ENCODE assay signal across 1 cellular context in the genomic region with DNA sequence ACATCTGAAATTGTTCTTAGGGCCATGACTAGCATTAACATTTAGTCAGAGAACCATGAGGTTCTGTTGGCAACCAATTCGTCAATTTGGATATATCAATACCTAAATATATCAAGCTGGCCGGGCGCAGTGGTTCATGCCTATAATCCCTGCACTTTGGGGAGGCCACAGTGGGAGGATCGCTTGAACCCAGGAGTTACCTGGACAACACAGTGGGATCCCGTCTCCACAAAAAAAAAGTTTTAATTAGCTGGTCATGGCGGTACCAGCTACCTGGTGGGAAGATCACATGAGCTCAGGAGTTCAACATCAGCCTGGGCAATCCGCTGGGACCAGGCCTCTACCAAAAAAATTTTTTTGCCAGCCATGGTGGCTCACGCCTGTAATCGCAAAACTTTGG.
TF ChIP-seq lines count a peak whose summit lies in the region.

No MANE protein-coding gene starts in this region.

TF ChIP-seq in K562, 482 proteins besides CTCF, POLR2A, EP300 and RAD21:
- TF ChIP-seq, protein P1, sequence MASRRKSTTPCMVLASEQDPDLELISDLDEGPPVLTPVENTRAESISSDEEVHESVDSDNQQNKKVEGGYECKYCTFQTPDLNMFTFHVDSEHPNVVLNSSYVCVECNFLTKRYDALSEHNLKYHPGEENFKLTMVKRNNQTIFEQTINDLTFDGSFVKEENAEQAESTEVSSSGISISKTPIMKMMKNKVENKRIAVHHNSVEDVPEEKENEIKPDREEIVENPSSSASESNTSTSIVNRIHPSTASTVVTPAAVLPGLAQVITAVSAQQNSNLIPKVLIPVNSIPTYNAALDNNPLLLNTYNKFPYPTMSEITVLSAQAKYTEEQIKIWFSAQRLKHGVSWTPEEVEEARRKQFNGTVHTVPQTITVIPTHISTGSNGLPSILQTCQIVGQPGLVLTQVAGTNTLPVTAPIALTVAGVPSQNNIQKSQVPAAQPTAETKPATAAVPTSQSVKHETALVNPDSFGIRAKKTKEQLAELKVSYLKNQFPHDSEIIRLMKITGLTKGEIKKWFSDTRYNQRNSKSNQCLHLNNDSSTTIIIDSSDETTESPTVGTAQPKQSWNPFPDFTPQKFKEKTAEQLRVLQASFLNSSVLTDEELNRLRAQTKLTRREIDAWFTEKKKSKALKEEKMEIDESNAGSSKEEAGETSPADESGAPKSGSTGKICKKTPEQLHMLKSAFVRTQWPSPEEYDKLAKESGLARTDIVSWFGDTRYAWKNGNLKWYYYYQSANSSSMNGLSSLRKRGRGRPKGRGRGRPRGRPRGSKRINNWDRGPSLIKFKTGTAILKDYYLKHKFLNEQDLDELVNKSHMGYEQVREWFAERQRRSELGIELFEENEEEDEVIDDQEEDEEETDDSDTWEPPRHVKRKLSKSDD (conservative IDR thresholded peaks at IDR 0.05; ENCODE audit: low read length), result no peak
- TF ChIP-seq SRSF9 (IDR thresholded peaks at IDR 0.05; ENCODE audit: borderline replicate concordance, low read depth, low read length) (no peak), OTX1 (CRISPR knock-in tag; IDR thresholded peaks at IDR 0.05) (no peak), HEY1 (CRISPR knock-in tag; IDR thresholded peaks at IDR 0.05; ENCODE audit: borderline replicate concordance) (no peak), PYGO2 (tag; IDR thresholded peaks at IDR 0.05) (no peak), MYBL2 (IDR thresholded peaks at IDR 0.05; ENCODE audit: low read depth) (no peak), MYBL2 (CRISPR knock-in tag; IDR thresholded peaks at IDR 0.05; ENCODE audit: borderline replicate concordance) (no peak), U2AF1 (optimal IDR thresholded peaks at IDR 0.05; ENCODE audit: low read depth, low read length) (no peak), SRF (CRISPR knock-in tag; IDR thresholded peaks at IDR 0.05) (no peak), HIVEP1 (CRISPR knock-in tag; IDR thresholded peaks at IDR 0.05) (no peak)
- TF ChIP-seq, protein P2, sequence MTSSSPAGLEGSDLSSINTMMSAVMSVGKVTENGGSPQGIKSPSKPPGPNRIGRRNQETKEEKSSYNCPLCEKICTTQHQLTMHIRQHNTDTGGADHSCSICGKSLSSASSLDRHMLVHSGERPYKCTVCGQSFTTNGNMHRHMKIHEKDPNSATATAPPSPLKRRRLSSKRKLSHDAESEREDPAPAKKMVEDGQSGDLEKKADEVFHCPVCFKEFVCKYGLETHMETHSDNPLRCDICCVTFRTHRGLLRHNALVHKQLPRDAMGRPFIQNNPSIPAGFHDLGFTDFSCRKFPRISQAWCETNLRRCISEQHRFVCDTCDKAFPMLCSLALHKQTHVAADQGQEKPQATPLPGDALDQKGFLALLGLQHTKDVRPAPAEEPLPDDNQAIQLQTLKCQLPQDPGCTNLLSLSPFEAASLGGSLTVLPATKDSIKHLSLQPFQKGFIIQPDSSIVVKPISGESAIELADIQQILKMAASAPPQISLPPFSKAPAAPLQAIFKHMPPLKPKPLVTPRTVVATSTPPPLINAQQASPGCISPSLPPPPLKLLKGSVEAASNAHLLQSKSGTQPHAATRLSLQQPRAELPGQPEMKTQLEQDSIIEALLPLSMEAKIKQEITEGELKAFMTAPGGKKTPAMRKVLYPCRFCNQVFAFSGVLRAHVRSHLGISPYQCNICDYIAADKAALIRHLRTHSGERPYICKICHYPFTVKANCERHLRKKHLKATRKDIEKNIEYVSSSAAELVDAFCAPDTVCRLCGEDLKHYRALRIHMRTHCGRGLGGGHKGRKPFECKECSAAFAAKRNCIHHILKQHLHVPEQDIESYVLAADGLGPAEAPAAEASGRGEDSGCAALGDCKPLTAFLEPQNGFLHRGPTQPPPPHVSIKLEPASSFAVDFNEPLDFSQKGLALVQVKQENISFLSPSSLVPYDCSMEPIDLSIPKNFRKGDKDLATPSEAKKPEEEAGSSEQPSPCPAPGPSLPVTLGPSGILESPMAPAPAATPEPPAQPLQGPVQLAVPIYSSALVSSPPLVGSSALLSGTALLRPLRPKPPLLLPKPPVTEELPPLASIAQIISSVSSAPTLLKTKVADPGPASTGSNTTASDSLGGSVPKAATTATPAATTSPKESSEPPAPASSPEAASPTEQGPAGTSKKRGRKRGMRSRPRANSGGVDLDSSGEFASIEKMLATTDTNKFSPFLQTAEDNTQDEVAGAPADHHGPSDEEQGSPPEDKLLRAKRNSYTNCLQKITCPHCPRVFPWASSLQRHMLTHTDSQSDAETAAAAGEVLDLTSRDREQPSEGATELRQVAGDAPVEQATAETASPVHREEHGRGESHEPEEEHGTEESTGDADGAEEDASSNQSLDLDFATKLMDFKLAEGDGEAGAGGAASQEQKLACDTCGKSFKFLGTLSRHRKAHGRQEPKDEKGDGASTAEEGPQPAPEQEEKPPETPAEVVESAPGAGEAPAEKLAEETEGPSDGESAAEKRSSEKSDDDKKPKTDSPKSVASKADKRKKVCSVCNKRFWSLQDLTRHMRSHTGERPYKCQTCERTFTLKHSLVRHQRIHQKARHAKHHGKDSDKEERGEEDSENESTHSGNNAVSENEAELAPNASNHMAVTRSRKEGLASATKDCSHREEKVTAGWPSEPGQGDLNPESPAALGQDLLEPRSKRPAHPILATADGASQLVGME (CRISPR knock-in tag; IDR thresholded peaks at IDR 0.05), result no peak
- TF ChIP-seq, protein P3, sequence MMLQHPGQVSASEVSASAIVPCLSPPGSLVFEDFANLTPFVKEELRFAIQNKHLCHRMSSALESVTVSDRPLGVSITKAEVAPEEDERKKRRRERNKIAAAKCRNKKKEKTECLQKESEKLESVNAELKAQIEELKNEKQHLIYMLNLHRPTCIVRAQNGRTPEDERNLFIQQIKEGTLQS (IDR thresholded peaks at IDR 0.05), result no peak
- TF ChIP-seq, protein P3 (CRISPR knock-in tag; conservative IDR thresholded peaks at IDR 0.05), result no peak
- TF ChIP-seq, protein P4, sequence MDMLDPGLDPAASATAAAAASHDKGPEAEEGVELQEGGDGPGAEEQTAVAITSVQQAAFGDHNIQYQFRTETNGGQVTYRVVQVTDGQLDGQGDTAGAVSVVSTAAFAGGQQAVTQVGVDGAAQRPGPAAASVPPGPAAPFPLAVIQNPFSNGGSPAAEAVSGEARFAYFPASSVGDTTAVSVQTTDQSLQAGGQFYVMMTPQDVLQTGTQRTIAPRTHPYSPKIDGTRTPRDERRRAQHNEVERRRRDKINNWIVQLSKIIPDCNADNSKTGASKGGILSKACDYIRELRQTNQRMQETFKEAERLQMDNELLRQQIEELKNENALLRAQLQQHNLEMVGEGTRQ (CRISPR knock-in tag; IDR thresholded peaks at IDR 0.05), result no peak
